In the genomic region with DNA sequence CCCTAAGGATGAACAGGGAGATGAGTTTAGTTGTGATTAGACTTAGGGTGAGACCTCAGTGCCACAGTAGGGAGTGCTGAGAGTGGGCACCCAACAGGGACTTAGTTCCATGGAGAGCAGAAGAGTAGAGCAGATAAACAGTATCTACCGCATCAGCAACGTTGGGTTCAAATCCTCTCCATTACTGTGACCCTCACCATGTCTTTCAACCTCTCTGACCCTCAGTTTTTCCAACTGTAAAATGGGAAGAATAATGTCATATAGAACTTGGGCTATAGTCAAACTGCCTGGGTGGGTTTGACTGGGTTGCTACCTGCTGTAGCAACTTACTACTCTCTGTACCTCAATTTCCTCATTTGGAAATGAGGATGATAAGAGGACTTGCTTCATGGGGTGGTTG, we compare ENCODE assay signal across 11 cellular contexts. TPM values are rescaled to one million over a fixed set of nuclear protein-coding genes. Genes with fewer than 3 reads are reported as not detected.
"Had no signal": no experiment of that assay in that cellular context is flagged by ENCODE, and none has a peak within 500 bp of the region (broad histone marks: within the 10 kb centered on the region; RNA-seq: fewer than 3 reads in every experiment).

No MANE protein-coding gene starts in this region.

- H3K4me1 ChIP-seq: HAP-1 had no signal

- DNase-seq: GM23248, GOT3, H7, H9, HCEC 1CT, HFFc6 had no signal

- H3K4me3 Mint-ChIP-seq: GM23338, H9, HFFc6 had no signal

- H3K4me3 ChIP-seq: GM23248, GM23338, HAP-1 had no signal

- H3K9ac ChIP-seq: GM23248 had no signal

- H3K4me2 ChIP-seq: GM23338 had no signal

- H2AFZ ChIP-seq: GM23248, GM23338 had no signal

- H3K27ac ChIP-seq: GM23248 had no signal

- H3K9me3 Mint-ChIP-seq: GM23338, H9, HFFc6 had no signal

- H3K27ac Mint-ChIP-seq: GM23338, HFFc6 had no signal

- ATAC-seq: GM23338, HCT116 had no signal

- H3K9me3 ChIP-seq: HAP-1 had no signal

- FAIRE-seq: H1, H54 had no signal

- H3K36me3 ChIP-seq: HAP-1 had no signal

RNA-seq across cellular contexts. Expression of gene DISP3, which starts 6.7 kb away (rescaled TPM):
- total RNA-seq: GM23248, HFFc6 had no signal
- polyA plus RNA-seq: GM23248 had no signal
